ENCODE assay signal across 1 cellular context in genomic region chr1:53111073-53111556, GRCh38.
A peak's percentile ranks its signal among the peaks of the same experiment; 100 is the strongest.
TF ChIP-seq lines count a peak whose summit lies in the region.

No MANE protein-coding gene starts in this region.

TF ChIP-seq in HepG2, 621 proteins besides CTCF, POLR2A, EP300 and RAD21 (continued from another document and continues in another):
- TF ChIP-seq ZNF280D (CRISPR knock-in tag; IDR thresholded peaks at IDR 0.05) (no peak), FOXA1 (IDR thresholded peaks at IDR 0.05) (no peak), FOXA1 (CRISPR knock-in tag; IDR thresholded peaks at IDR 0.05) (0 out of 2 replicates have a peak, but pooled peaks have one; percentile 10), ZBTB44 (CRISPR knock-in tag; IDR thresholded peaks at IDR 0.05) (no peak), ARHGAP35 (CRISPR knock-in tag; IDR thresholded peaks at IDR 0.05; ENCODE audit: borderline replicate concordance) (no peak), ZNF839 (CRISPR knock-in tag; IDR thresholded peaks at IDR 0.05; ENCODE audit: borderline replicate concordance) (no peak), ZFX (CRISPR knock-in tag; IDR thresholded peaks at IDR 0.05; ENCODE audit: low read depth) (peak; percentile 66), ZBTB43 (CRISPR knock-in tag; conservative IDR thresholded peaks at IDR 0.05) (no peak; the same call in 1 of the 2 replicates), ZNF652 (CRISPR knock-in tag; IDR thresholded peaks at IDR 0.05; ENCODE audit: borderline replicate concordance, low read depth) (no peak), ZNF660 (CRISPR knock-in tag; IDR thresholded peaks at IDR 0.05; ENCODE audit: borderline replicate concordance, low read depth) (no peak), TERF1 (CRISPR knock-in tag; IDR thresholded peaks at IDR 0.05) (no peak), CHD4 (IDR thresholded peaks at IDR 0.05; ENCODE audit: borderline replicate concordance, low read length) (no peak), KMT2A (CRISPR knock-in tag; IDR thresholded peaks at IDR 0.05) (no peak), ZNF644 (CRISPR knock-in tag; IDR thresholded peaks at IDR 0.05; ENCODE audit: low read depth) (0 out of 2 replicates have a peak, but pooled peaks have one; percentile 27), ZNF776 (CRISPR knock-in tag; IDR thresholded peaks at IDR 0.05) (no peak), NR2C2 (CRISPR knock-in tag; IDR thresholded peaks at IDR 0.05; ENCODE audit: borderline replicate concordance) (no peak), ZBTB14 (CRISPR knock-in tag; IDR thresholded peaks at IDR 0.05) (no peak), CC2D1A (CRISPR knock-in tag; IDR thresholded peaks at IDR 0.05) (no peak), ZHX2 (IDR thresholded peaks at IDR 0.05; ENCODE audit: low read depth) (no peak), ZHX2 (CRISPR knock-in tag; IDR thresholded peaks at IDR 0.05; ENCODE audit: borderline replicate concordance) (no peak), ZNF704 (CRISPR knock-in tag; IDR thresholded peaks at IDR 0.05; ENCODE audit: borderline replicate concordance) (peak; percentile 29; the same call in 1 of the 2 replicates), ZSCAN5A (CRISPR knock-in tag; IDR thresholded peaks at IDR 0.05; ENCODE audit: borderline replicate concordance) (no peak), RORA (CRISPR knock-in tag; IDR thresholded peaks at IDR 0.05) (no peak), ZMYM4 (CRISPR knock-in tag; IDR thresholded peaks at IDR 0.05) (peak; percentile 8; the same call in 1 of the 2 replicates), SRF (IDR thresholded peaks at IDR 0.05; ENCODE audit: low read depth, low read length) (no peak), MAFG (CRISPR knock-in tag; IDR thresholded peaks at IDR 0.05) (no peak), GRHL1 (CRISPR knock-in tag; conservative IDR thresholded peaks at IDR 0.05) (no peak), MAFF (IDR thresholded peaks at IDR 0.05; ENCODE audit: low read depth, low read length) (no peak), ZMAT5 (CRISPR knock-in tag; IDR thresholded peaks at IDR 0.05; ENCODE audit: borderline replicate concordance, low read depth) (no peak), NFYB (CRISPR knock-in tag; IDR thresholded peaks at IDR 0.05) (no peak), TGIF2 (CRISPR knock-in tag; IDR thresholded peaks at IDR 0.05) (no peak), ZNF512B (CRISPR knock-in tag; IDR thresholded peaks at IDR 0.05; ENCODE audit: borderline replicate concordance) (no peak)
